Comparison of ENCODE assay signal across 28 cellular contexts in genomic region chr3:181533811-181534210, GRCh38.
DNase-seq lines count a peak whose midpoint lies in the region; ATAC-seq and TF ChIP-seq lines count a peak whose summit lies in the region.
"Had no signal": no experiment of that assay in that cellular context is flagged by ENCODE, and none has a peak within 500 bp of the region (broad histone marks: within the 10 kb centered on the region; RNA-seq: fewer than 3 reads in every experiment).

No MANE protein-coding gene starts in this region.

- H3K36me3 Mint-ChIP-seq in GM23338 (ENCODE audit: low read depth) (no peaks in the 10 kb centered on the region), endodermal cell (ENCODE audit: low read depth) (no peaks in the 10 kb centered on the region)
- H3K36me3 Mint-ChIP-seq: CD8-positive, alpha-beta T cell had no signal

- H3K9me3 ChIP-seq in Loucy (ENCODE audit: insufficient read depth, low read depth, low read length), result no peaks in the 10 kb centered on the region
- no peaks in the 10 kb centered on the region for H3K9me3 ChIP-seq in endodermal cell (ENCODE audit: control insufficient read depth, low read length)
- no peaks in the 10 kb centered on the region for H3K9me3 ChIP-seq in neuron (ENCODE audit: low read length)
- H3K9me3 ChIP-seq: Caco-2, SJSA1 had no signal

- H3K9me2 ChIP-seq in GM23338 (ENCODE audit: insufficient read depth) (no peaks in the 10 kb centered on the region), Loucy (replicated peaks; ENCODE audit: low read depth, low read length) (no peaks in the 10 kb centered on the region)

- no peak for ATAC-seq in GM23338
- ATAC-seq: CD8-positive, alpha-beta T cell; GM12878 had no signal

- H3K9me3 Mint-ChIP-seq in GM23338 (no peaks in the 10 kb centered on the region), endodermal cell (peaks cover 1% of the 10 kb centered on the region)

- no peaks in the 10 kb centered on the region for H3K36me3 ChIP-seq in GM23338 (ENCODE audit: insufficient read depth)
- H3K36me3 ChIP-seq in Loucy (ENCODE audit: insufficient read depth, low read length), result no peaks in the 10 kb centered on the region
- H3K36me3 ChIP-seq in endodermal cell (ENCODE audit: control insufficient read depth, insufficient read depth, low read length), result no peaks in the 10 kb centered on the region
- H3K36me3 ChIP-seq in neuron (ENCODE audit: insufficient read depth, low read length), result no peaks in the 10 kb centered on the region
- H3K36me3 ChIP-seq: SJSA1 had no signal

- H3K4me1 ChIP-seq in GM23338 (ENCODE audit: insufficient read depth) (peaks cover 12% of the 10 kb centered on the region), Loucy (ENCODE audit: insufficient read depth, low read length, poor library complexity, severe bottlenecking) (peaks cover 15% of the 10 kb centered on the region), endodermal cell (ENCODE audit: control insufficient read depth, insufficient read depth, low read length) (peaks cover 10% of the 10 kb centered on the region), neuron (ENCODE audit: insufficient read depth, low read length) (peaks cover 33% of the 10 kb centered on the region)
- H3K4me1 ChIP-seq: Caco-2, SJSA1 had no signal

- H3K9ac ChIP-seq in Loucy (ENCODE audit: low read depth, low read length, poor library complexity, severe bottlenecking) (no peak overlapping the region), endodermal cell (ENCODE audit: extremely low read depth, low read length, poor library complexity, severe bottlenecking) (no peak overlapping the region)

- H3F3A ChIP-seq in GM23338 (replicated peaks; ENCODE audit: low read depth), result no peaks in the 10 kb centered on the region
- no peaks in the 10 kb centered on the region for H3F3A ChIP-seq in Loucy (ENCODE audit: low read depth)

- H2AFZ ChIP-seq in GM23338 (peak overlapping the region; percentile 63; the same call in 1 of the 2 replicates), Loucy (ENCODE audit: low read length) (no peak overlapping the region), neuron (ENCODE audit: low read depth, low read length) (peak overlapping the region; percentile 59)

- 76 to 78% methylated on average over 3 to 4 of the region's 4 CpGs for WGBS in endodermal cell (ENCODE audit: insufficient coverage in 1 of 2, insufficient read length in 1 of 2), 2 experiments

- H3K27me3 ChIP-seq in GM23338 (ENCODE audit: insufficient read depth), result no peaks in the 10 kb centered on the region
- H3K27me3 ChIP-seq in Loucy (ENCODE audit: insufficient read depth, low read length, poor library complexity, severe bottlenecking), result no peaks in the 10 kb centered on the region
- no peaks in the 10 kb centered on the region for H3K27me3 ChIP-seq in endodermal cell (ENCODE audit: control insufficient read depth, insufficient read depth, low read length, poor library complexity, severe bottlenecking)
- no peaks in the 10 kb centered on the region for H3K27me3 ChIP-seq in neuron (ENCODE audit: insufficient read depth, low read length)
- H3K27me3 ChIP-seq: SJSA1 had no signal

- no peak for TF ChIP-seq CTCF in GM23338 (conservative IDR thresholded peaks at IDR 0.05; ENCODE audit: low read depth in 2 of 2)
- TF ChIP-seq CTCF in Loucy (conservative IDR thresholded peaks at IDR 0.05; ENCODE audit: low read length), result no peak
- no peak for TF ChIP-seq CTCF in endodermal cell (conservative IDR thresholded peaks at IDR 0.05)

- H3K79me2 ChIP-seq in GM23338 (replicated peaks; ENCODE audit: insufficient read depth) (no peaks in the 10 kb centered on the region), Loucy (ENCODE audit: insufficient read depth, low read length) (no peaks in the 10 kb centered on the region)

- H3K4me2 ChIP-seq in GM23338, result no peak overlapping the region
- H3K4me2 ChIP-seq in Loucy (ENCODE audit: low read depth, low read length, poor library complexity, severe bottlenecking), result peak overlapping the region; percentile 36

- no peak overlapping the region for H3K4me3 ChIP-seq in GM23338
- peak overlapping the region; percentile 29 for H3K4me3 ChIP-seq in Loucy (ENCODE audit: low read length, poor library complexity, severe bottlenecking)
- no peak overlapping the region for H3K4me3 ChIP-seq in endodermal cell (ENCODE audit: low read length)
- peak overlapping the region; percentile 33 for H3K4me3 ChIP-seq in neuron (ENCODE audit: low read length)
- H3K4me3 ChIP-seq: GM12878, SJSA1 had no signal

- no peaks in the 10 kb centered on the region for H3K27me3 Mint-ChIP-seq in GM23338 (ENCODE audit: insufficient read depth, low read depth, poor library complexity)
- no peaks in the 10 kb centered on the region for H3K27me3 Mint-ChIP-seq in endodermal cell (ENCODE audit: insufficient read depth)
- H3K27me3 Mint-ChIP-seq: B cell had no signal

- DNase-seq in GM23338 (ENCODE audit: low spot score) (no peak), endodermal cell (no peak), OCI-M1 (lab: John Stamatoyannopoulos, UW) (no peak), NCI-H526 (lab: John Stamatoyannopoulos, UW) (no peak)
- no peak for DNase-seq in activated CD8-positive, alpha-beta memory T cell treated with anti-CD3 and anti-CD28 coated beads, Interleukin-2, amount 50 U/mL, for 4 hours
- DNase-seq: Caco-2; CD8-positive, alpha-beta T cell; DMS79; EL; GDM1; IMR-90; MV-4-11; NCI-H1105; NCI-H1694 treated with DMSO at 0.1 percent for 48 hours; NCI-H2081; NCI-H2171 treated with DMSO at 0.1 percent for 48 hours; NCI-H345; NCI-H524; NCI-H774; Right ventricle myocardium superior; RPMI8226; T-helper 1 cell had no signal

- H4K20me1 ChIP-seq in GM23338 (replicated peaks; ENCODE audit: insufficient read depth) (no peaks in the 10 kb centered on the region), Loucy (ENCODE audit: insufficient read depth, low read length, poor library complexity, severe bottlenecking) (no peaks in the 10 kb centered on the region)

- H3K27ac ChIP-seq in GM23338 (ENCODE audit: low read depth) (0 out of 2 replicates have a peak overlapping the region, but pooled peaks have one; percentile 30), endodermal cell (ENCODE audit: low read depth, low read length) (peak overlapping the region; percentile 7)
- H3K27ac ChIP-seq: C4-2B, SJSA1 had no signal

- H3K27ac Mint-ChIP-seq in GM23338 (no peak overlapping the region), endodermal cell (no peak overlapping the region)
- H3K27ac Mint-ChIP-seq: B cell; CD8-positive, alpha-beta T cell had no signal

- peaks cover 18% of the 10 kb centered on the region for H3K4me1 Mint-ChIP-seq in GM23338
- H3K4me1 Mint-ChIP-seq in endodermal cell, result peaks cover 17% of the 10 kb centered on the region
- H3K4me1 Mint-ChIP-seq: B cell had no signal

- H3K4me3 Mint-ChIP-seq in GM23338 (no peak overlapping the region), endodermal cell (no peak overlapping the region)
- H3K4me3 Mint-ChIP-seq: B cell; CD8-positive, alpha-beta T cell had no signal

TF ChIP-seq in GM23338, 12 proteins besides CTCF, POLR2A, EP300 and RAD21:
- no peak for TF ChIP-seq STAT1 (IDR thresholded peaks at IDR 0.05; ENCODE audit: unreplicated experiment)

Comparison
In these comparisons a context has a peak if more than half of its experiments do, and no peak if none do; other contexts are left out.
1. H3K4me3 ChIP-seq: peak in Loucy (single experiment) and neuron (single experiment); none in GM23338 (single experiment) and endodermal cell (single experiment).